ENCODE assay signal across 30 cellular contexts in the genomic region with DNA sequence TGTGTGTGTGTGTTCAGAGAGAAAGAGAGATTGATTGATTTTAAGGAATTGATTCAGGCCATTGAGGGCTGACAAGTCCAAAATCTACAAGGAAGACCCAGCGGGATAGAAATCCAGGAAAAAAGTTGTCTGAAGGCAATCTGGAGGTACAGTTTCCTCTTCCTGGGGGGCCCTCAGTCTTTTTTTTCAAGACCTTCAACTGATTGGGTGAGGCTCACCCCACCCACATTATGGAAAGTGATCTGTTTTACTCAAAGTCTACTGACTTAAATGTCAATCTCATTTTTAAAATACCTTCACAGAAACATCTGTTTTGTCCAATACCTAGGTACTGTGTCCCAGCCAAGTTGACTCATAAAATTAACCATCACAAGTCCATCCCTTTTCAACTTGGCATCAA.
"Had no signal": no experiment of that assay in that cellular context is flagged by ENCODE, and none has a peak within 500 bp of the region (broad histone marks: within the 10 kb centered on the region; RNA-seq: fewer than 3 reads in every experiment).

No MANE protein-coding gene starts in this region.

- FAIRE-seq: urothelium cell line had no signal

- H3K9me3 Mint-ChIP-seq: natural killer cell; nephron; neural progenitor cell; stimulated activated effector memory CD8-positive, alpha-beta T cell treated with anti-CD3 and anti-CD28 coated beads, Interleukin-12 subunit alpha, Interleukin-12 subunit beta, amount 100 ng/mL, for 72 hours; type B pancreatic cell had no signal

- H3K27me3 ChIP-seq: neural progenitor cell, ovary, right lobe of liver, spleen, stomach, suprapubic skin, testis, thyroid gland, transverse colon, vagina had no signal

- H3K36me3 Mint-ChIP-seq: naive thymus-derived CD4-positive, alpha-beta T cell; natural killer cell; stimulated activated effector memory CD8-positive, alpha-beta T cell treated with anti-CD3 and anti-CD28 coated beads, Interleukin-12 subunit alpha, Interleukin-12 subunit beta, amount 100 ng/mL, for 72 hours; stimulated activated naive B cell treated with anti-CD40 and anti-IgM and Interleukin-4, amounts not matched to agents 10 μg/mL and 1 μg/mL and 100 μg/mL, for 72 hours; type B pancreatic cell had no signal

- H3K9ac ChIP-seq: neural progenitor cell, parathyroid adenoma had no signal

- H3K4me2 ChIP-seq: neural progenitor cell, smooth muscle cell had no signal

- H3K27me3 Mint-ChIP-seq: progenitor cell of endocrine pancreas, type B pancreatic cell had no signal

- H3K27ac Mint-ChIP-seq: naive thymus-derived CD4-positive, alpha-beta T cell; natural killer cell; nephron; neural progenitor cell; progenitor cell of endocrine pancreas; stimulated activated effector memory CD8-positive, alpha-beta T cell treated with anti-CD3 and anti-CD28 coated beads, Interleukin-12 subunit alpha, Interleukin-12 subunit beta, amount 100 ng/mL, for 72 hours; stimulated activated naive B cell treated with anti-CD40 and anti-IgM and Interleukin-4, amounts not matched to agents 10 μg/mL and 1 μg/mL and 100 μg/mL, for 72 hours; stimulated activated naive CD8-positive, alpha-beta T cell treated with anti-CD3 and anti-CD28 coated beads, Interleukin-15, Interleukin-2, amounts not matched to agents 100 ng/mL and 50 ng/mL, for 24 hours; type B pancreatic cell had no signal

- H3K4me1 Mint-ChIP-seq: naive thymus-derived CD4-positive, alpha-beta T cell; natural killer cell; nephron; stimulated activated effector memory CD8-positive, alpha-beta T cell treated with anti-CD3 and anti-CD28 coated beads, Interleukin-12 subunit alpha, Interleukin-12 subunit beta, amount 100 ng/mL, for 72 hours; stimulated activated naive B cell treated with anti-CD40 and anti-IgM and Interleukin-4, amounts not matched to agents 10 μg/mL and 1 μg/mL and 100 μg/mL, for 72 hours had no signal

- H3K9me3 ChIP-seq: ovary, psoas muscle, right lobe of liver, spleen, stomach, suprapubic skin, testis, thyroid gland, transverse colon, vagina had no signal

- H3K79me2 ChIP-seq: parathyroid adenoma had no signal

- H3K4me3 ChIP-seq: neural progenitor cell, ovary, psoas muscle, right lobe of liver, skin epidermis, smooth muscle cell, spleen, stomach, suprapubic skin, testis, thyroid gland, transverse colon, vagina had no signal

- H3K36me3 ChIP-seq: neural progenitor cell, ovary, right lobe of liver, spleen, stomach, suprapubic skin, thyroid gland, transverse colon, vagina had no signal

- DNase-seq: naive thymus-derived CD4-positive, alpha-beta T cell; natural killer cell; occipital lobe; ovary; posterior cingulate gyrus; psoas muscle; right cardiac atrium; right lobe of liver; spleen; stimulated activated CD4-positive, alpha-beta T cell treated with anti-CD3 and anti-CD28 coated beads, Interleukin-12 subunit alpha, Interleukin-12 subunit beta, amount 100 ng/mL, for 4 hours; stimulated activated CD4-positive, alpha-beta T cell treated with anti-CD3 and anti-CD28 coated beads, Interleukin-1b, Interleukin-23, amount 100 ng/mL, for 48 hours; stimulated activated CD4-positive, alpha-beta T cell treated with anti-CD3 and anti-CD28 coated beads, Interleukin-4, amount 100 ng/mL, for 24 hours; stimulated activated naive B cell treated with anti-CD40 and anti-IgM and Interleukin-4, amounts not matched to agents 10 μg/mL and 1 μg/mL and 100 μg/mL, for 72 hours; stimulated activated naive CD4-positive, alpha-beta T cell treated with Interleukin-2 at 50 U/mL for 16 hours; stomach; testis; thyroid gland; transverse colon had no signal

- ATAC-seq: naive thymus-derived CD4-positive, alpha-beta T cell; natural killer cell; psoas muscle; right cardiac atrium; right lobe of liver; stimulated activated effector memory CD8-positive, alpha-beta T cell treated with anti-CD3 and anti-CD28 coated beads, Interleukin-12 subunit alpha, Interleukin-12 subunit beta, amount 100 ng/mL, for 72 hours; stimulated activated naive B cell treated with anti-CD40 and anti-IgM and Interleukin-4, amounts not matched to agents 10 μg/mL and 1 μg/mL and 100 μg/mL, for 72 hours had no signal

- H3K4me1 ChIP-seq: parathyroid adenoma, right lobe of liver, spleen, suprapubic skin, thyroid gland, vagina had no signal

- H2AFZ ChIP-seq: neural progenitor cell, parathyroid adenoma had no signal

- H3K4me3 Mint-ChIP-seq: naive thymus-derived CD4-positive, alpha-beta T cell; natural killer cell; nephron; neural progenitor cell; stimulated activated effector memory CD8-positive, alpha-beta T cell treated with anti-CD3 and anti-CD28 coated beads, Interleukin-12 subunit alpha, Interleukin-12 subunit beta, amount 100 ng/mL, for 72 hours; stimulated activated naive B cell treated with anti-CD40 and anti-IgM and Interleukin-4, amounts not matched to agents 10 μg/mL and 1 μg/mL and 100 μg/mL, for 72 hours; stimulated activated naive CD8-positive, alpha-beta T cell treated with anti-CD3 and anti-CD28 coated beads, Interleukin-15, Interleukin-2, amounts not matched to agents 100 ng/mL and 50 ng/mL, for 24 hours; type B pancreatic cell had no signal

- H3K27ac ChIP-seq: neural progenitor cell, ovary, parathyroid adenoma, psoas muscle, right lobe of liver, skin epidermis, spleen, suprapubic skin, testis, thyroid gland, vagina had no signal
